In genomic region chr2:85933753-85934594, GRCh38 we compare ENCODE assay signal across 1 cellular context.
TF ChIP-seq lines count a peak whose summit lies in the region.

No MANE protein-coding gene starts in this region.

TF ChIP-seq in K562, 482 proteins besides CTCF, POLR2A, EP300 and RAD21 (continued from another document and continues in another):
- TF ChIP-seq ZNF609 (CRISPR knock-in tag; IDR thresholded peaks at IDR 0.05; ENCODE audit: borderline replicate concordance) = no peak
- TF ChIP-seq XRCC4 (IDR thresholded peaks at IDR 0.05; ENCODE audit: extremely low read depth, insufficient read depth, insufficient read length) = no peak
- TF ChIP-seq CTCFL (IDR thresholded peaks at IDR 0.05; ENCODE audit: borderline replicate concordance, insufficient read depth, low read depth, low read length, poor library complexity, severe bottlenecking) = no peak
- peak; percentile 65 for TF ChIP-seq NEUROD1 (IDR thresholded peaks at IDR 0.05; ENCODE audit: borderline replicate concordance, low read depth, low read length, partially characterized antibody)
- no peak for TF ChIP-seq CBX8 (IDR thresholded peaks at IDR 0.05; ENCODE audit: borderline replicate concordance, extremely low read depth, low read depth, low read length, poor library complexity, severe bottlenecking)
- no peak for TF ChIP-seq ZBTB33 (CRISPR knock-in tag; IDR thresholded peaks at IDR 0.05)
- no peak for TF ChIP-seq STAT5B (CRISPR knock-in tag; IDR thresholded peaks at IDR 0.05)
- no peak for TF ChIP-seq RHOXF2B (CRISPR knock-in tag; conservative IDR thresholded peaks at IDR 0.05)
- no peak for TF ChIP-seq CBX5 (IDR thresholded peaks at IDR 0.05; ENCODE audit: borderline replicate concordance, low read depth)
- no peak for TF ChIP-seq SIRT6 (IDR thresholded peaks at IDR 0.05; ENCODE audit: low read depth, low read length)
- TF ChIP-seq SREBF1 (IDR thresholded peaks at IDR 0.05; ENCODE audit: borderline replicate concordance, low read depth, low read length) = no peak
- TF ChIP-seq E2F3 (CRISPR knock-in tag; IDR thresholded peaks at IDR 0.05) = no peak
- peak; percentile 26 for TF ChIP-seq TAF9B (IDR thresholded peaks at IDR 0.05; ENCODE audit: partially characterized antibody)
- TF ChIP-seq ZNF316 (IDR thresholded peaks at IDR 0.05) = peak; percentile 87
- TF ChIP-seq CBFA2T2 (conservative IDR thresholded peaks at IDR 0.05) = peak; percentile 99
- peak; percentile 23 for TF ChIP-seq EGR1 (conservative IDR thresholded peaks at IDR 0.05)
- TF ChIP-seq HMGXB4 (CRISPR knock-in tag; IDR thresholded peaks at IDR 0.05) = no peak
- TF ChIP-seq HLTF (IDR thresholded peaks at IDR 0.05) = peak; percentile 72
- TF ChIP-seq XRCC5 (IDR thresholded peaks at IDR 0.05; ENCODE audit: low read depth, low read length) = no peak
- peak; percentile 71; the same call in 1 of the 2 replicates for TF ChIP-seq ZBED1 (IDR thresholded peaks at IDR 0.05)
- no peak for TF ChIP-seq DLX4 (CRISPR knock-in tag; IDR thresholded peaks at IDR 0.05)
- TF ChIP-seq BRCA1 (IDR thresholded peaks at IDR 0.05) = no peak
- TF ChIP-seq BRCA1 (CRISPR knock-in tag; IDR thresholded peaks at IDR 0.05) = no peak
- no peak for TF ChIP-seq E2F5 (CRISPR knock-in tag; IDR thresholded peaks at IDR 0.05)
- peak; percentile 99 for TF ChIP-seq ARID1B (IDR thresholded peaks at IDR 0.05)
- no peak for TF ChIP-seq ZHX1 (conservative IDR thresholded peaks at IDR 0.05; ENCODE audit: low read length)
- TF ChIP-seq NR4A1 (CRISPR knock-in tag; IDR thresholded peaks at IDR 0.05) = no peak
- TF ChIP-seq NR4A1 (tag; IDR thresholded peaks at IDR 0.05) = no peak
- no peak for TF ChIP-seq RBM39 (optimal IDR thresholded peaks at IDR 0.05; ENCODE audit: low read depth, low read length)
- no peak for TF ChIP-seq ATF2 (CRISPR knock-in tag; IDR thresholded peaks at IDR 0.05)
- TF ChIP-seq ETS1 (conservative IDR thresholded peaks at IDR 0.05; ENCODE audit: control insufficient read depth, low read depth, low read length) = no peak
- no peak for TF ChIP-seq ZNF408 (CRISPR knock-in tag; IDR thresholded peaks at IDR 0.05; ENCODE audit: low read depth)
- TF ChIP-seq ADNP (tag; IDR thresholded peaks at IDR 0.05) = peak; percentile 61; the same call in 1 of the 2 replicates
- peak; percentile 95 for TF ChIP-seq STAT5A (IDR thresholded peaks at IDR 0.05; ENCODE audit: borderline replicate concordance, low read length)
- peak; percentile 98 for TF ChIP-seq CC2D1A (IDR thresholded peaks at IDR 0.05)
- no peak for TF ChIP-seq PPARD (CRISPR knock-in tag; IDR thresholded peaks at IDR 0.05)
- peak; percentile 79 for TF ChIP-seq CREB1 (IDR thresholded peaks at IDR 0.05)
- no peak for TF ChIP-seq CREB1 (CRISPR knock-in tag; IDR thresholded peaks at IDR 0.05)
- no peak for TF ChIP-seq RBM34 (IDR thresholded peaks at IDR 0.05; ENCODE audit: borderline replicate concordance, insufficient read depth, low read length)
- TF ChIP-seq ZFP91 (CRISPR knock-in tag; IDR thresholded peaks at IDR 0.05) = no peak
- TF ChIP-seq MITF (IDR thresholded peaks at IDR 0.05) = peak; percentile 43; the same call in 1 of the 2 replicates
- TF ChIP-seq CREBBP (IDR thresholded peaks at IDR 0.05; ENCODE audit: low read depth, low read length) = no peak
